Comparison of ENCODE assay signal across 13 cellular contexts in genomic region chr13:77516342-77516789, GRCh38. TPM values are rescaled to one million over a fixed set of nuclear protein-coding genes. Genes with fewer than 3 reads are reported as not detected.
A peak's percentile ranks its signal among the peaks of the same experiment; 100 is the strongest.
DNase-seq lines count a peak whose midpoint lies in the region; ATAC-seq, FAIRE-seq and TF ChIP-seq lines count a peak whose summit lies in the region.
"Had no signal": no experiment of that assay in that cellular context is flagged by ENCODE, and none has a peak within 500 bp of the region (broad histone marks: within the 10 kb centered on the region; RNA-seq: fewer than 3 reads in every experiment).

No MANE protein-coding gene starts in this region.

- H3K27me3 Mint-ChIP-seq in activated T-cell treated with anti-CD3 and anti-CD28 coated beads, Interleukin-2, amount 50 U/mL, for 24 hours = peaks cover 4% of the 10 kb centered on the region
- H3K27me3 Mint-ChIP-seq in stimulated activated memory B cell treated with anti-CD40 and anti-IgM and Interleukin-4, amounts not matched to agents 10 μg/mL and 1 μg/mL and 100 μg/mL, for 72 hours = no peaks in the 10 kb centered on the region

- no peak for DNase-seq in activated T-cell treated with anti-CD3 and anti-CD28 coated beads, Interleukin-2, amount 50 U/mL, for 24 hours
- DNase-seq in activated T-cell treated with anti-CD3 and anti-CD28 coated beads, Interleukin-2, amount 50 U/mL, for 1 hour = no peak
- DNase-seq in bronchial epithelial cell (ENCODE audit: low read depth) (peak; percentile 91), NCI-H1048 (lab: John Stamatoyannopoulos, UW) (no peak), NK-92 (lab: John Stamatoyannopoulos, UW; ENCODE audit: unreplicated experiment) (no peak), pancreas (no peak)
- DNase-seq: amniotic stem cell, glutamatergic neuron, Karpas-422 had no signal

- peak; percentile 33 for ATAC-seq in HG03378 (IDR thresholded peaks at IDR 0.05; ENCODE audit: unreplicated experiment)
- ATAC-seq in stimulated activated memory B cell treated with anti-CD40 and anti-IgM and Interleukin-4, amounts not matched to agents 10 μg/mL and 1 μg/mL and 100 μg/mL, for 72 hours = peak; percentile 44
- no peak for ATAC-seq in pancreas

- H3K36me3 ChIP-seq in bronchial epithelial cell (ENCODE audit: control insufficient read depth, insufficient read depth, low read length) = no peaks in the 10 kb centered on the region
- no peaks in the 10 kb centered on the region for H3K36me3 ChIP-seq in pancreas
- H3K36me3 ChIP-seq: BLaER1 had no signal

- intact Hi-C loops in pancreas (cut with DNase I) = no loop called here

- H3K4me3 ChIP-seq in bronchial epithelial cell (ENCODE audit: low read depth, low read length) = no peak overlapping the region
- no peak overlapping the region for H3K4me3 ChIP-seq in pancreas
- H3K4me3 ChIP-seq: BLaER1 had no signal

- no peak overlapping the region for H3K4me3 Mint-ChIP-seq in activated T-cell treated with anti-CD3 and anti-CD28 coated beads, Interleukin-2, amount 50 U/mL, for 24 hours
- H3K4me3 Mint-ChIP-seq in stimulated activated memory B cell treated with anti-CD40 and anti-IgM and Interleukin-4, amounts not matched to agents 10 μg/mL and 1 μg/mL and 100 μg/mL, for 72 hours = no peak overlapping the region

- TF ChIP-seq CTCF in bronchial epithelial cell (IDR thresholded peaks at IDR 0.05; ENCODE audit: insufficient read depth, low read length, severe bottlenecking) (no peak), pancreas (IDR thresholded peaks at IDR 0.05) (no peak)

- no peaks in the 10 kb centered on the region for H3K9me3 ChIP-seq in pancreas
- H3K9me3 ChIP-seq: BLaER1 had no signal

- H3K36me3 Mint-ChIP-seq in activated T-cell treated with anti-CD3 and anti-CD28 coated beads, Interleukin-2, amount 50 U/mL, for 24 hours (ENCODE audit: low read depth) = no peaks in the 10 kb centered on the region
- no peaks in the 10 kb centered on the region for H3K36me3 Mint-ChIP-seq in stimulated activated memory B cell treated with anti-CD40 and anti-IgM and Interleukin-4, amounts not matched to agents 10 μg/mL and 1 μg/mL and 100 μg/mL, for 72 hours

- FAIRE-seq in bronchial epithelial cell (lab: Jason Lieb, UNC) = peak; percentile 83
- FAIRE-seq in pancreas (lab: Jason Lieb, UNC) = no peak
- FAIRE-seq: GM18507 had no signal

- no peaks in the 10 kb centered on the region for H3K4me1 ChIP-seq in pancreas

- H3K4me1 Mint-ChIP-seq in activated T-cell treated with anti-CD3 and anti-CD28 coated beads, Interleukin-2, amount 50 U/mL, for 24 hours (ENCODE audit: low read depth) = peaks cover 23% of the 10 kb centered on the region
- H3K4me1 Mint-ChIP-seq in stimulated activated memory B cell treated with anti-CD40 and anti-IgM and Interleukin-4, amounts not matched to agents 10 μg/mL and 1 μg/mL and 100 μg/mL, for 72 hours = peaks cover 24% of the 10 kb centered on the region

- WGBS in pancreas, 2 donors = 60 to 66% methylated on average over 4 of the region's 4 CpGs

- peak overlapping the region; percentile 80 for H3K27ac Mint-ChIP-seq in activated T-cell treated with anti-CD3 and anti-CD28 coated beads, Interleukin-2, amount 50 U/mL, for 24 hours
- H3K27ac Mint-ChIP-seq in stimulated activated memory B cell treated with anti-CD40 and anti-IgM and Interleukin-4, amounts not matched to agents 10 μg/mL and 1 μg/mL and 100 μg/mL, for 72 hours = no peak overlapping the region

- H3K9me3 Mint-ChIP-seq in activated T-cell treated with anti-CD3 and anti-CD28 coated beads, Interleukin-2, amount 50 U/mL, for 24 hours = no peaks in the 10 kb centered on the region
- no peaks in the 10 kb centered on the region for H3K9me3 Mint-ChIP-seq in stimulated activated memory B cell treated with anti-CD40 and anti-IgM and Interleukin-4, amounts not matched to agents 10 μg/mL and 1 μg/mL and 100 μg/mL, for 72 hours

- H3K27me3 ChIP-seq in bronchial epithelial cell (ENCODE audit: control insufficient read depth, insufficient read depth, low read length) (no peaks in the 10 kb centered on the region), pancreas (no peaks in the 10 kb centered on the region)
- H3K27me3 ChIP-seq: BLaER1 had no signal

- no peak overlapping the region for H3K27ac ChIP-seq in pancreas
- H3K27ac ChIP-seq: BLaER1 had no signal

RNA-seq across cellular contexts. Expression of gene SCEL, which starts 19.1 kb away (rescaled TPM):
- 60.8 and 185 TPM in 2 replicates for total RNA-seq in bronchial epithelial cell
- total RNA-seq in pancreas = under 1 TPM in 4 of 6 donors, not detected in 2; 0.04 to 0.18 (median 0.14) TPM
- under 1 TPM; 0.12 to 0.15 TPM for polyA plus RNA-seq in pancreas

Comparison
In these comparisons a context has a peak if more than half of its experiments do, and no peak if none do; other contexts are left out.
1. ATAC-seq: peak in HG03378 (single experiment) and stimulated activated memory B cell treated with anti-CD40 and anti-IgM and Interleukin-4, amounts not matched to agents 10 μg/mL and 1 μg/mL and 100 μg/mL, for 72 hours (single experiment); none in pancreas (0 of 4).
2. RNA of gene SCEL, which starts 19.1 kb away (total RNA-seq): 60.8 to 185 TPM in bronchial epithelial cell; 0.04 to 0.18 TPM in pancreas; every median in the first group is over 10 times any median in the second.